In genomic region chr12:50642755-50643154, GRCh38 we compare ENCODE assay signal across 19 cellular contexts.
DNase-seq lines count a peak whose midpoint lies in the region; ATAC-seq and TF ChIP-seq lines count a peak whose summit lies in the region.
"Had no signal": no experiment of that assay in that cellular context is flagged by ENCODE, and none has a peak within 500 bp of the region (broad histone marks: within the 10 kb centered on the region; RNA-seq: fewer than 3 reads in every experiment).

No MANE protein-coding gene starts in this region.

- no peak for ATAC-seq in activated T-cell treated with anti-CD3 and anti-CD28 coated beads, Interleukin-2, amount 50 U/mL, for 4 hours
- ATAC-seq in GM18870 (IDR thresholded peaks at IDR 0.05; ENCODE audit: unreplicated experiment), result no peak
- ATAC-seq: activated CD8-positive, alpha-beta T cell treated with anti-CD3 and anti-CD28 coated beads for 36 hours; right lobe of liver had no signal

- no peaks in the 10 kb centered on the region for H3K27me3 Mint-ChIP-seq in activated T-cell treated with anti-CD3 and anti-CD28 coated beads, Interleukin-2, amount 50 U/mL, for 4 hours (ENCODE audit: low read depth)
- no peaks in the 10 kb centered on the region for H3K27me3 Mint-ChIP-seq in Calu3 (ENCODE audit: unreplicated experiment)
- H3K27me3 Mint-ChIP-seq: activated CD8-positive, alpha-beta T cell treated with anti-CD3 and anti-CD28 coated beads for 36 hours had no signal

- intact Hi-C loops in Calu3 (cut with micrococcal nuclease; ENCODE audit: unreplicated experiment), result no loop called here

- BruUV-seq in Calu3 (replicated peaks; lab: Mats Ljungman, UMichigan), result no TSS peak

- H3K27ac Mint-ChIP-seq in Calu3 (ENCODE audit: unreplicated experiment), result no peak overlapping the region
- H3K27ac Mint-ChIP-seq: activated CD8-positive, alpha-beta T cell treated with anti-CD3 and anti-CD28 coated beads for 36 hours had no signal

- no peaks in the 10 kb centered on the region for H3K9me3 Mint-ChIP-seq in activated T-cell treated with anti-CD3 and anti-CD28 coated beads, Interleukin-2, amount 50 U/mL, for 4 hours
- H3K9me3 Mint-ChIP-seq in Calu3 (ENCODE audit: low read depth, unreplicated experiment), result no peaks in the 10 kb centered on the region
- H3K9me3 Mint-ChIP-seq: activated CD8-positive, alpha-beta T cell treated with anti-CD3 and anti-CD28 coated beads for 36 hours had no signal

- DNase-seq in NCI-H1436 (lab: John Stamatoyannopoulos, UW), result peak; percentile 57
- no peak for DNase-seq in NCI-H1436 treated with DMSO at 0.1 percent for 48 hours (lab: John Stamatoyannopoulos, UW)
- peak; percentile 75 for DNase-seq in RWPE1 (ENCODE audit: low spot score)
- DNase-seq in epithelial cell of prostate (ENCODE audit: low read depth, low spot score), result peak; percentile 94
- DNase-seq in activated T-cell treated with anti-CD3 and anti-CD28 coated beads, Interleukin-2, amount 50 U/mL, for 4 hours, result no peak
- no peak for DNase-seq in Calu3
- DNase-seq: activated CD8-positive, alpha-beta T cell treated with anti-CD3 and anti-CD28 coated beads for 36 hours; cerebellar nuclear complex; DND-41; kidney; MG63; NCI-H446; right lobe of liver; tibial artery had no signal

- peaks cover 20% of the 10 kb centered on the region for H3K36me3 Mint-ChIP-seq in activated T-cell treated with anti-CD3 and anti-CD28 coated beads, Interleukin-2, amount 50 U/mL, for 4 hours (ENCODE audit: insufficient read depth)
- H3K36me3 Mint-ChIP-seq in Calu3 (ENCODE audit: insufficient read depth, unreplicated experiment), result peaks cover 5% of the 10 kb centered on the region

- peak overlapping the region; percentile 54 for H3K27ac ChIP-seq in RWPE1
- peak overlapping the region; percentile 81 for H3K27ac ChIP-seq in epithelial cell of prostate
- peak overlapping the region; percentile 79 for H3K27ac ChIP-seq in temporal lobe (ENCODE audit: low read depth, low read length)
- H3K27ac ChIP-seq: C4-2B, esophagus muscularis mucosa, neutrophil, right lobe of liver, tibial artery had no signal

- CTCF ChIA-PET in RWPE1 (lab: Yijun Ruan, JAX), result interaction anchor here (0.7 to 1.1 kb wide), 3 partner anchors 111 to 331 kb away, joined by 4 to 6 read pairs (median 4); no protein-coding TSS in a partner anchor
- CTCF ChIA-PET in Calu3 (lab: Charles Lee), result interaction anchor here (0.7 to 1.3 kb wide), 2 partner anchors 45 to 138 kb away, joined by 3 read pairs; partner anchors contain the start of gene DIP2B

- H3K4me1 Mint-ChIP-seq in activated T-cell treated with anti-CD3 and anti-CD28 coated beads, Interleukin-2, amount 50 U/mL, for 4 hours (ENCODE audit: low read depth), result peaks cover 11% of the 10 kb centered on the region
- peaks cover 18% of the 10 kb centered on the region for H3K4me1 Mint-ChIP-seq in Calu3 (ENCODE audit: low read depth, unreplicated experiment)

- POLR2A ChIA-PET in RWPE1 (lab: Yijun Ruan, JAX; ENCODE audit: low non-redundant PET), result no interaction called here

- TF ChIP-seq CTCF in RWPE1 (conservative IDR thresholded peaks at IDR 0.05; ENCODE audit: low read depth), result no peak
- TF ChIP-seq CTCF in Calu3 (IDR thresholded peaks at IDR 0.05; ENCODE audit: unreplicated experiment), result no peak

- no peak overlapping the region for H3K4me3 Mint-ChIP-seq in activated T-cell treated with anti-CD3 and anti-CD28 coated beads, Interleukin-2, amount 50 U/mL, for 4 hours
- no peak overlapping the region for H3K4me3 Mint-ChIP-seq in Calu3 (ENCODE audit: low read depth, unreplicated experiment)
- H3K4me3 Mint-ChIP-seq: activated CD8-positive, alpha-beta T cell treated with anti-CD3 and anti-CD28 coated beads for 36 hours had no signal

Comparison
In these comparisons a context has a peak if more than half of its experiments do, and no peak if none do; other contexts are left out.
1. DNase-seq: peak in NCI-H1436 (single experiment), RWPE1 (single experiment) and epithelial cell of prostate (single experiment); none in NCI-H1436 treated with DMSO at 0.1 percent for 48 hours (single experiment), activated T-cell treated with anti-CD3 and anti-CD28 coated beads, Interleukin-2, amount 50 U/mL, for 4 hours (single experiment) and Calu3 (single experiment).
2. Peak in every context shown above with its lines, with median percentiles within 50 percentile points of each other: H3K27ac ChIP-seq.